In genomic region chr14:92952497-92953298, GRCh38 we compare ENCODE assay signal across 16 cellular contexts. TPM values are rescaled to one million over a fixed set of nuclear protein-coding genes. Genes with fewer than 3 reads are reported as not detected.
DNase-seq lines count a peak whose midpoint lies in the region; ATAC-seq, FAIRE-seq and TF ChIP-seq lines count a peak whose summit lies in the region.
"Had no signal": no experiment of that assay in that cellular context is flagged by ENCODE, and none has a peak within 500 bp of the region (broad histone marks: within the 10 kb centered on the region; RNA-seq: fewer than 3 reads in every experiment).

No MANE protein-coding gene starts in this region.

- H3F3A ChIP-seq in GM23338 (replicated peaks; ENCODE audit: low read depth): no peaks in the 10 kb centered on the region

- peak overlapping the region; percentile 86; the same call in 1 of the 2 replicates for H3K27ac Mint-ChIP-seq in GM23338
- H3K27ac Mint-ChIP-seq in stimulated activated effector memory CD8-positive, alpha-beta T cell treated with anti-CD3 and anti-CD28 coated beads, Interleukin-12 subunit alpha, Interleukin-12 subunit beta, amount 100 ng/mL, for 72 hours: peak overlapping the region; percentile 69
- H3K27ac Mint-ChIP-seq: CD4-positive, alpha-beta T cell had no signal

- no peak for FAIRE-seq in D721Med (lab: Jason Lieb, UNC)
- FAIRE-seq: TTC549 had no signal

- H3K9me3 Mint-ChIP-seq in GM23338: no peaks in the 10 kb centered on the region
- no peaks in the 10 kb centered on the region for H3K9me3 Mint-ChIP-seq in stimulated activated effector memory CD8-positive, alpha-beta T cell treated with anti-CD3 and anti-CD28 coated beads, Interleukin-12 subunit alpha, Interleukin-12 subunit beta, amount 100 ng/mL, for 72 hours
- H3K9me3 Mint-ChIP-seq: CD4-positive, alpha-beta T cell; naive thymus-derived CD8-positive, alpha-beta T cell had no signal

- H3K4me1 Mint-ChIP-seq in GM23338: peaks cover 8% of the 10 kb centered on the region; the same call in 2 of the 3 replicates
- H3K4me1 Mint-ChIP-seq in stimulated activated effector memory CD8-positive, alpha-beta T cell treated with anti-CD3 and anti-CD28 coated beads, Interleukin-12 subunit alpha, Interleukin-12 subunit beta, amount 100 ng/mL, for 72 hours: peaks cover 10% of the 10 kb centered on the region

- no peaks in the 10 kb centered on the region for H3K9me2 ChIP-seq in GM23338 (ENCODE audit: insufficient read depth)

- H3K4me1 ChIP-seq in GM23338 (ENCODE audit: insufficient read depth) (peaks cover 7% of the 10 kb centered on the region; the same call in 1 of the 2 replicates), right cardiac atrium (ENCODE audit: control insufficient read depth, insufficient read depth, low read length) (peaks cover 2% of the 10 kb centered on the region)
- H3K4me1 ChIP-seq: Peyer's patch, prostate gland had no signal

- WGBS in right cardiac atrium: 65% methylated on average over 30 of the region's 30 CpGs

- intact Hi-C loops in right cardiac atrium (cut with DNase I): loop anchor here (2.0 to 5.0 kb wide), 5 partner anchors 160 to 190 kb away; no protein-coding TSS in a partner anchor

- H3K36me3 ChIP-seq in GM23338 (ENCODE audit: insufficient read depth): no peaks in the 10 kb centered on the region; the same call in 1 of the 2 replicates
- H3K36me3 ChIP-seq: prostate gland had no signal

- peaks cover 38% of the 10 kb centered on the region for H3K36me3 Mint-ChIP-seq in GM23338 (ENCODE audit: low read depth)
- peaks cover 76% of the 10 kb centered on the region for H3K36me3 Mint-ChIP-seq in stimulated activated effector memory CD8-positive, alpha-beta T cell treated with anti-CD3 and anti-CD28 coated beads, Interleukin-12 subunit alpha, Interleukin-12 subunit beta, amount 100 ng/mL, for 72 hours

- DNase-seq in GM23338 (ENCODE audit: low spot score) (no peak), cerebellar cortex (ENCODE audit: low spot score) (peak; percentile 29), right cardiac atrium (peak; percentile 76 to 91 (median 90)), D721Med (ENCODE audit: insufficient read length, low spot score) (no peak), mesenteric fat pad (ENCODE audit: low spot score) (no peak)
- DNase-seq in stimulated activated effector memory CD8-positive, alpha-beta T cell treated with anti-CD3 and anti-CD28 coated beads, Interleukin-12 subunit alpha, Interleukin-12 subunit beta, amount 100 ng/mL, for 72 hours (ENCODE audit: low spot score in 2 of 2): no peak

- H2AFZ ChIP-seq in GM23338: no peak overlapping the region

- ATAC-seq in GM23338: no peak
- ATAC-seq in right cardiac atrium: peak; percentile 80 to 82
- ATAC-seq in stimulated activated effector memory CD8-positive, alpha-beta T cell treated with anti-CD3 and anti-CD28 coated beads, Interleukin-12 subunit alpha, Interleukin-12 subunit beta, amount 100 ng/mL, for 72 hours: no peak
- ATAC-seq in GM18498 (IDR thresholded peaks at IDR 0.05; ENCODE audit: unreplicated experiment): no peak
- ATAC-seq in HG03175 (IDR thresholded peaks at IDR 0.05; ENCODE audit: unreplicated experiment): no peak

- no peaks in the 10 kb centered on the region for H3K79me2 ChIP-seq in GM23338 (replicated peaks; ENCODE audit: insufficient read depth)

- no peaks in the 10 kb centered on the region; the same call in 1 of the 2 replicates for H4K20me1 ChIP-seq in GM23338 (replicated peaks; ENCODE audit: insufficient read depth)

- H3K4me3 ChIP-seq in GM23338 (no peak overlapping the region), right cardiac atrium (ENCODE audit: low read length) (no peak overlapping the region)
- H3K4me3 ChIP-seq: Peyer's patch, prostate gland, spleen had no signal

- no peaks in the 10 kb centered on the region for H3K9me3 ChIP-seq in right cardiac atrium (ENCODE audit: control insufficient read depth, low read length)
- H3K9me3 ChIP-seq: Peyer's patch, prostate gland, spleen had no signal

- H3K27me3 ChIP-seq in GM23338 (ENCODE audit: insufficient read depth): no peaks in the 10 kb centered on the region
- no peaks in the 10 kb centered on the region for H3K27me3 ChIP-seq in right cardiac atrium (ENCODE audit: control insufficient read depth, insufficient read depth)
- H3K27me3 ChIP-seq: Peyer's patch, spleen had no signal

- no peak overlapping the region for H3K4me2 ChIP-seq in GM23338

- no peak overlapping the region for H3K4me3 Mint-ChIP-seq in GM23338
- H3K4me3 Mint-ChIP-seq in stimulated activated effector memory CD8-positive, alpha-beta T cell treated with anti-CD3 and anti-CD28 coated beads, Interleukin-12 subunit alpha, Interleukin-12 subunit beta, amount 100 ng/mL, for 72 hours: no peak overlapping the region
- H3K4me3 Mint-ChIP-seq: CD4-positive, alpha-beta T cell; naive thymus-derived CD8-positive, alpha-beta T cell had no signal

- H3K27ac ChIP-seq in GM23338 (ENCODE audit: low read depth) (peak overlapping the region; percentile 80; the same call in 1 of the 2 replicates), right cardiac atrium (ENCODE audit: low read length) (peak overlapping the region; percentile 82)
- H3K27ac ChIP-seq: Peyer's patch, prostate gland, spleen had no signal

- peaks cover 6% of the 10 kb centered on the region for H3K27me3 Mint-ChIP-seq in GM23338 (ENCODE audit: insufficient read depth, low read depth, poor library complexity)
- H3K27me3 Mint-ChIP-seq: CD4-positive, alpha-beta T cell; naive thymus-derived CD8-positive, alpha-beta T cell had no signal

- no peak for TF ChIP-seq CTCF in GM23338 (conservative IDR thresholded peaks at IDR 0.05; ENCODE audit: low read depth in 2 of 2)
- TF ChIP-seq CTCF in D721Med (IDR thresholded peaks at IDR 0.05; ENCODE audit: insufficient read depth, missing control alignments): no peak

TF ChIP-seq in GM23338, 12 proteins besides CTCF, POLR2A, EP300 and RAD21 (continues in another document):
- TF ChIP-seq STAT1 (IDR thresholded peaks at IDR 0.05; ENCODE audit: unreplicated experiment) (no peak), REST (IDR thresholded peaks at IDR 0.05; ENCODE audit: unreplicated experiment) (no peak), ETS1 (IDR thresholded peaks at IDR 0.05) (no peak), JUNB (IDR thresholded peaks at IDR 0.05; ENCODE audit: unreplicated experiment) (no peak), NANOG (IDR thresholded peaks at IDR 0.05; ENCODE audit: borderline replicate concordance) (no peak), ZNF114 (CRISPR knock-in tag; IDR thresholded peaks at IDR 0.05) (no peak), EZH2 (IDR thresholded peaks at IDR 0.05; ENCODE audit: low read depth, unreplicated experiment) (no peak), EZH2phosphoT487 (IDR thresholded peaks at IDR 0.05; ENCODE audit: unreplicated experiment) (no peak), POLR2AphosphoS5 (IDR thresholded peaks at IDR 0.05; ENCODE audit: low read depth) (no peak), ZNF331 (CRISPR knock-in tag; IDR thresholded peaks at IDR 0.05; ENCODE audit: low read depth) (no peak)

RNA-seq across cellular contexts. Expression of gene CHGA, which starts 29.7 kb away (rescaled TPM):
- total RNA-seq in GM23338 (2014; rRNA removed; shearing (Covaris generic)): 13.9 and 20.9 TPM in 2 replicates
- polyA plus RNA-seq in GM23338 (2016; fragmentation: Nextera tagmentation; extraction: Ambion mirVana) (18.9 and 19.6 TPM in 2 replicates), right cardiac atrium (0.16 TPM)
- total RNA-seq in right cardiac atrium (not detected), mesenteric fat pad (0.22 TPM)
- total RNA-seq: CD4-positive, alpha-beta T cell; epithelial cell of proximal tubule; naive thymus-derived CD8-positive, alpha-beta T cell; spleen; ureter had no signal

Comparison
In these comparisons a context has a peak if more than half of its experiments do, and no peak if none do; other contexts are left out.
1. ATAC-seq: peak in right cardiac atrium (2 of 2); none in GM23338 (single experiment), stimulated activated effector memory CD8-positive, alpha-beta T cell treated with anti-CD3 and anti-CD28 coated beads, Interleukin-12 subunit alpha, Interleukin-12 subunit beta, amount 100 ng/mL, for 72 hours (single experiment), GM18498 (single experiment) and HG03175 (single experiment).
2. DNase-seq: peak in cerebellar cortex (single experiment) and right cardiac atrium (3 of 3); none in GM23338 (single experiment), stimulated activated effector memory CD8-positive, alpha-beta T cell treated with anti-CD3 and anti-CD28 coated beads, Interleukin-12 subunit alpha, Interleukin-12 subunit beta, amount 100 ng/mL, for 72 hours (0 of 2), D721Med (single experiment) and mesenteric fat pad (single experiment).
3. RNA of gene CHGA, which starts 29.7 kb away (total RNA-seq): 13.9 to 20.9 TPM in GM23338; 0.22 TPM in mesenteric fat pad (single experiment) and not detected in right cardiac atrium; every median in the first group is over 10 times any median in the second.